In genomic region chrX:24231169-24231568, GRCh38 we compare ENCODE assay signal across 1 cellular context.
TF ChIP-seq lines count a peak whose summit lies in the region.

No MANE protein-coding gene starts in this region.

TF ChIP-seq in HEK293, 187 proteins besides CTCF, POLR2A, EP300 and RAD21 (continued from another document):
- peak; percentile 83 for TF ChIP-seq ZSCAN4 (tag by site-specific recombination; IDR thresholded peaks at IDR 0.05)
- 0 out of 2 replicates have a peak, but pooled peaks have one; percentile 34 for TF ChIP-seq ZNF366 (tag by site-specific recombination; conservative IDR thresholded peaks at IDR 0.05)
- TF ChIP-seq FEZF1 (tag by site-specific recombination; IDR thresholded peaks at IDR 0.05) = 0 out of 2 replicates have a peak, but pooled peaks have one; percentile 8
- TF ChIP-seq ZNF514 (tag by site-specific recombination; IDR thresholded peaks at IDR 0.05) = peak; percentile 52; the same call in 1 of the 2 replicates
- 0 out of 2 replicates have a peak, but pooled peaks have one; percentile 40 for TF ChIP-seq PRDM10 (tag by site-specific recombination; IDR thresholded peaks at IDR 0.05)
- TF ChIP-seq ZNF26 (tag by site-specific recombination; IDR thresholded peaks at IDR 0.05) = no peak
- no peak; the same call in 1 of the 2 replicates for TF ChIP-seq ZNF660 (tag by site-specific recombination; IDR thresholded peaks at IDR 0.05)
- peak; percentile 64; the same call in 1 of the 2 replicates for TF ChIP-seq ZNF394 (tag by site-specific recombination; IDR thresholded peaks at IDR 0.05; ENCODE audit: borderline replicate concordance)
- TF ChIP-seq ZNF768 (tag by site-specific recombination; IDR thresholded peaks at IDR 0.05) = no peak
- TF ChIP-seq, protein P1, sequence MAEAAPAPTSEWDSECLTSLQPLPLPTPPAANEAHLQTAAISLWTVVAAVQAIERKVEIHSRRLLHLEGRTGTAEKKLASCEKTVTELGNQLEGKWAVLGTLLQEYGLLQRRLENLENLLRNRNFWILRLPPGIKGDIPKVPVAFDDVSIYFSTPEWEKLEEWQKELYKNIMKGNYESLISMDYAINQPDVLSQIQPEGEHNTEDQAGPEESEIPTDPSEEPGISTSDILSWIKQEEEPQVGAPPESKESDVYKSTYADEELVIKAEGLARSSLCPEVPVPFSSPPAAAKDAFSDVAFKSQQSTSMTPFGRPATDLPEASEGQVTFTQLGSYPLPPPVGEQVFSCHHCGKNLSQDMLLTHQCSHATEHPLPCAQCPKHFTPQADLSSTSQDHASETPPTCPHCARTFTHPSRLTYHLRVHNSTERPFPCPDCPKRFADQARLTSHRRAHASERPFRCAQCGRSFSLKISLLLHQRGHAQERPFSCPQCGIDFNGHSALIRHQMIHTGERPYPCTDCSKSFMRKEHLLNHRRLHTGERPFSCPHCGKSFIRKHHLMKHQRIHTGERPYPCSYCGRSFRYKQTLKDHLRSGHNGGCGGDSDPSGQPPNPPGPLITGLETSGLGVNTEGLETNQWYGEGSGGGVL (tag by site-specific recombination; IDR thresholded peaks at IDR 0.05) = peak; percentile 52
- TF ChIP-seq ZNF561 (tag by site-specific recombination; IDR thresholded peaks at IDR 0.05; ENCODE audit: borderline replicate concordance) = 0 out of 2 replicates have a peak, but pooled peaks have one; percentile 21
- TF ChIP-seq OVOL3 (tag by site-specific recombination; IDR thresholded peaks at IDR 0.05) = no peak
- TF ChIP-seq ZBTB17 (tag by site-specific recombination; IDR thresholded peaks at IDR 0.05) = peak; percentile 93
- TF ChIP-seq ZNF449 (tag by site-specific recombination; IDR thresholded peaks at IDR 0.05) = no peak
- TF ChIP-seq ZFP69B (tag by site-specific recombination; IDR thresholded peaks at IDR 0.05) = peak; percentile 59; the same call in 1 of the 2 replicates
- TF ChIP-seq TRIM28 (IDR thresholded peaks at IDR 0.05; ENCODE audit: borderline replicate concordance, low read length) = peak; percentile 85; the same call in 1 of the 2 replicates
- TF ChIP-seq ZNF785 (tag by site-specific recombination; IDR thresholded peaks at IDR 0.05) = no peak
- TF ChIP-seq ZBTB8A (tag by site-specific recombination; IDR thresholded peaks at IDR 0.05) = peak; percentile 64; the same call in 1 of the 2 replicates
- peak; percentile 50; the same call in 1 of the 2 replicates for TF ChIP-seq ZNF664 (tag by site-specific recombination; IDR thresholded peaks at IDR 0.05)
- peak; percentile 92 for TF ChIP-seq PRDM1 (tag by site-specific recombination; IDR thresholded peaks at IDR 0.05)
- TF ChIP-seq ZNF280D (tag by site-specific recombination; IDR thresholded peaks at IDR 0.05) = 0 out of 2 replicates have a peak, but pooled peaks have one; percentile 64
- TF ChIP-seq GFI1B (tag by site-specific recombination; IDR thresholded peaks at IDR 0.05) = 0 out of 2 replicates have a peak, but pooled peaks have one; percentile 27
- 0 out of 2 replicates have a peak, but pooled peaks have one; percentile 23 for TF ChIP-seq ZNF335 (tag by site-specific recombination; conservative IDR thresholded peaks at IDR 0.05)
- no peak for TF ChIP-seq ZSCAN30 (tag by site-specific recombination; IDR thresholded peaks at IDR 0.05)
- TF ChIP-seq ZBTB21 (tag by site-specific recombination; IDR thresholded peaks at IDR 0.05) = 0 out of 2 replicates have a peak, but pooled peaks have one; percentile 19
- peak; percentile 70; the same call in 1 of the 2 replicates for TF ChIP-seq ZNF324 (tag by site-specific recombination; IDR thresholded peaks at IDR 0.05)
